In the genomic region with DNA sequence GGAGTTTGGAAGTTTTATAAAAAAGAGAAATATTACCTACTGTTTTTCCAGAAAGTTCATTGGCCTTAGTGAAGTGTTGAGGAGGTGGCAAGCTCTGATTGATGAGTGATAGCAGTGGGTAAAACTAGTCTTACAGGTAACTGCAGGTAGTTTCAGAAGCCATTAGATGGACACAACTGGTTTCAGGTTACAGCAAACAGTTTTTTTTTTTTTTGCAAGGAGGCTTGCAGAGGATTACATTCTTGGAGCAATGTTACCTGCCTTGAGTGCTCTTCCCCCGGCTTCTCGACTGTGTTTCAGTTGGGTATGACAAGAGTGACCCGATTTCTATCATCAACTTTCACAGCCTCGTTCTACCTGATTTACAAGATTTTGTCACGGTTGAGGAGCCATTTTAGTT, we compare ENCODE assay signal across 17 cellular contexts.
"Had no signal": no experiment of that assay in that cellular context is flagged by ENCODE, and none has a peak within 500 bp of the region (broad histone marks: within the 10 kb centered on the region; RNA-seq: fewer than 3 reads in every experiment).

No MANE protein-coding gene starts in this region.

- H3K9me3 Mint-ChIP-seq: activated T-helper 1 cell treated with anti-CD3 and anti-CD28 coated beads, Interleukin-12 subunit alpha, Interleukin-12 subunit beta, Interleukin-2, Interleukin-4 antibody, amounts not matched to agents 30 ng/mL and 10 ng/mL and 1 ng/mL, durations not matched to agents 14 hours and 24 hours and 36 hours; central memory CD8-positive, alpha-beta T cell had no signal

- H3K4me1 Mint-ChIP-seq: activated naive CD8-positive, alpha-beta T cell treated with anti-CD3 and anti-CD28 coated beads, Interleukin-2, amount 10 ng/mL, durations not matched to agents 7 days and 5 days; brain; central memory CD8-positive, alpha-beta T cell; immature natural killer cell had no signal

- H3K4me3 ChIP-seq: lower lobe of right lung, stomach, thoracic aorta had no signal

- H3K27ac Mint-ChIP-seq: activated naive CD8-positive, alpha-beta T cell treated with anti-CD3 and anti-CD28 coated beads, Interleukin-2, amount 10 ng/mL, durations not matched to agents 7 days and 5 days; activated T-helper 1 cell treated with anti-CD3 and anti-CD28 coated beads, Interleukin-12 subunit alpha, Interleukin-12 subunit beta, Interleukin-2, Interleukin-4 antibody, amounts not matched to agents 30 ng/mL and 10 ng/mL and 1 ng/mL, durations not matched to agents 14 hours and 24 hours and 36 hours; brain; immature natural killer cell had no signal

- H3K27ac ChIP-seq: lower lobe of right lung, stomach, thoracic aorta had no signal

- ATAC-seq: left cardiac atrium, lower lobe of right lung had no signal

- H3K4me1 ChIP-seq: lower lobe of right lung, stomach had no signal

- H3K36me3 Mint-ChIP-seq: activated naive CD8-positive, alpha-beta T cell treated with anti-CD3 and anti-CD28 coated beads, Interleukin-2, amount 10 ng/mL, durations not matched to agents 7 days and 5 days; brain; immature natural killer cell had no signal

- H3K27me3 ChIP-seq: stomach had no signal

- H3K4me3 Mint-ChIP-seq: activated naive CD8-positive, alpha-beta T cell treated with anti-CD3 and anti-CD28 coated beads, Interleukin-2, amount 10 ng/mL, durations not matched to agents 7 days and 5 days; activated T-helper 1 cell treated with anti-CD3 and anti-CD28 coated beads, Interleukin-12 subunit alpha, Interleukin-12 subunit beta, Interleukin-2, Interleukin-4 antibody, amounts not matched to agents 30 ng/mL and 10 ng/mL and 1 ng/mL, durations not matched to agents 14 hours and 24 hours and 36 hours; brain; central memory CD8-positive, alpha-beta T cell; immature natural killer cell had no signal

- H3K27me3 Mint-ChIP-seq: activated naive CD8-positive, alpha-beta T cell treated with anti-CD3 and anti-CD28 coated beads, Interleukin-2, amount 10 ng/mL, durations not matched to agents 7 days and 5 days; brain; central memory CD8-positive, alpha-beta T cell had no signal

- DNase-seq: activated CD4-positive, alpha-beta T cell treated with anti-CD3 and anti-CD28 coated beads, Interleukin-2, amount 50 U/mL, for 1 hour; activated naive CD8-positive, alpha-beta T cell treated with anti-CD3 and anti-CD28 coated beads, Interleukin-2, amount 10 ng/mL, durations not matched to agents 7 days and 5 days; cortex of kidney; effector CD4-positive, alpha-beta T cell; foreskin fibroblast; hypothalamus; immature natural killer cell; left cardiac atrium; lower lobe of right lung; midbrain; stimulated activated CD4-positive, alpha-beta T cell treated with anti-CD3 and anti-CD28 coated beads, Interleukin-1b, Interleukin-23, amount 100 ng/mL, for 48 hours; stomach; T-helper 2 cell had no signal

- H3K36me3 ChIP-seq: lower lobe of right lung, stomach, thoracic aorta had no signal
